8 cellular contexts compared by ENCODE assay signal in genomic region chr7:66206116-66206908, GRCh38.
A peak's percentile ranks its signal among the peaks of the same experiment; 100 is the strongest.
DNase-seq lines count a peak whose midpoint lies in the region; ATAC-seq and FAIRE-seq lines count a peak whose summit lies in the region.

No MANE protein-coding gene starts in this region.

- peak overlapping the region; percentile 84 for H3K27ac Mint-ChIP-seq in stimulated activated naive CD8-positive, alpha-beta T cell treated with anti-CD3 and anti-CD28 coated beads, Interleukin-15, Interleukin-2, amounts not matched to agents 100 ng/mL and 50 ng/mL, for 24 hours
- H3K27ac Mint-ChIP-seq in central memory CD8-positive, alpha-beta T cell (ENCODE audit: low read depth) = peak overlapping the region; percentile 93

- H3K27me3 ChIP-seq in mucosa of stomach (ENCODE audit: control insufficient read depth, insufficient read depth, low read length) = peaks cover 2% of the 10 kb centered on the region

- H3K36me3 Mint-ChIP-seq in stimulated activated naive CD8-positive, alpha-beta T cell treated with anti-CD3 and anti-CD28 coated beads, Interleukin-15, Interleukin-2, amounts not matched to agents 100 ng/mL and 50 ng/mL, for 24 hours (ENCODE audit: low read depth) = no peaks in the 10 kb centered on the region
- peaks cover 5% of the 10 kb centered on the region for H3K36me3 Mint-ChIP-seq in central memory CD8-positive, alpha-beta T cell (ENCODE audit: insufficient read depth)

- peaks cover 9% of the 10 kb centered on the region for H3K4me1 ChIP-seq in mucosa of stomach (ENCODE audit: control insufficient read depth, insufficient read depth, low read length)

- H3K9me3 Mint-ChIP-seq in stimulated activated naive CD8-positive, alpha-beta T cell treated with anti-CD3 and anti-CD28 coated beads, Interleukin-15, Interleukin-2, amounts not matched to agents 100 ng/mL and 50 ng/mL, for 24 hours = no peaks in the 10 kb centered on the region
- no peaks in the 10 kb centered on the region for H3K9me3 Mint-ChIP-seq in central memory CD8-positive, alpha-beta T cell

- peak overlapping the region; percentile 90 for H3K9ac ChIP-seq in mucosa of stomach (ENCODE audit: low read length)

- no peaks in the 10 kb centered on the region for H3K36me3 ChIP-seq in mucosa of stomach (ENCODE audit: control insufficient read depth, insufficient read depth, low read length)

- peak overlapping the region; percentile 92 for H3K4me3 Mint-ChIP-seq in stimulated activated naive CD8-positive, alpha-beta T cell treated with anti-CD3 and anti-CD28 coated beads, Interleukin-15, Interleukin-2, amounts not matched to agents 100 ng/mL and 50 ng/mL, for 24 hours
- peak overlapping the region; percentile 87 for H3K4me3 Mint-ChIP-seq in central memory CD8-positive, alpha-beta T cell

- no peak for FAIRE-seq in HTR-8/SVneo (lab: Jason Lieb, UNC)

- DNase-seq in stimulated activated naive CD8-positive, alpha-beta T cell treated with anti-CD3 and anti-CD28 coated beads, Interleukin-15, Interleukin-2, amounts not matched to agents 100 U/mL and 50 U/mL, for 24 hours = no peak
- no peak for DNase-seq in central memory CD8-positive, alpha-beta T cell (ENCODE audit: low spot score in 2 of 2)
- DNase-seq in NCI-H2227 (lab: John Stamatoyannopoulos, UW; ENCODE audit: unreplicated experiment) = no peak
- no peak for DNase-seq in HTR-8/SVneo (ENCODE audit: insufficient read length, low spot score)
- DNase-seq in NCI-H2196 treated with DMSO at 0.1 percent for 48 hours (lab: John Stamatoyannopoulos, UW; ENCODE audit: unreplicated experiment) = no peak

- peaks cover 16% of the 10 kb centered on the region for H3K27me3 Mint-ChIP-seq in stimulated activated naive CD8-positive, alpha-beta T cell treated with anti-CD3 and anti-CD28 coated beads, Interleukin-15, Interleukin-2, amounts not matched to agents 100 ng/mL and 50 ng/mL, for 24 hours
- H3K27me3 Mint-ChIP-seq in central memory CD8-positive, alpha-beta T cell = peaks cover 42% of the 10 kb centered on the region

- H3K4me3 ChIP-seq in mucosa of stomach (ENCODE audit: low read length) = peak overlapping the region; percentile 98

- H3K9me3 ChIP-seq in mucosa of stomach (ENCODE audit: control insufficient read depth, low read length) = no peaks in the 10 kb centered on the region

- H3K4me1 Mint-ChIP-seq in stimulated activated naive CD8-positive, alpha-beta T cell treated with anti-CD3 and anti-CD28 coated beads, Interleukin-15, Interleukin-2, amounts not matched to agents 100 ng/mL and 50 ng/mL, for 24 hours (ENCODE audit: low read depth) = peaks cover 35% of the 10 kb centered on the region
- peaks cover 30% of the 10 kb centered on the region for H3K4me1 Mint-ChIP-seq in central memory CD8-positive, alpha-beta T cell

- no peak for ATAC-seq in stimulated activated naive CD8-positive, alpha-beta T cell treated with anti-CD3 and anti-CD28 coated beads, Interleukin-15, Interleukin-2, amounts not matched to agents 100 U/mL and 50 U/mL, for 24 hours
- no peak for ATAC-seq in central memory CD8-positive, alpha-beta T cell (replicated peaks; ENCODE audit: extremely low read depth, poor library complexity, severe bottlenecking)
- no peak for ATAC-seq in HG02970 (IDR thresholded peaks at IDR 0.05; ENCODE audit: low FRiP score, unreplicated experiment)
